In genomic region chr12:13142747-13143146, GRCh38 we compare ENCODE assay signal across 18 cellular contexts. TPM values are rescaled to one million over a fixed set of nuclear protein-coding genes. Genes with fewer than 3 reads are reported as not detected.
A peak's percentile ranks its signal among the peaks of the same experiment; 100 is the strongest.
DNase-seq lines count a peak whose midpoint lies in the region; ATAC-seq, FAIRE-seq and TF ChIP-seq lines count a peak whose summit lies in the region.
"Had no signal": no experiment of that assay in that cellular context is flagged by ENCODE, and none has a peak within 500 bp of the region (broad histone marks: within the 10 kb centered on the region; RNA-seq: fewer than 3 reads in every experiment).

No MANE protein-coding gene starts in this region.

- TF ChIP-seq POLR2A in esophagus muscularis mucosa (IDR thresholded peaks at IDR 0.05; ENCODE audit: low read depth) (no peak), gastrocnemius medialis (IDR thresholded peaks at IDR 0.05) (no peak)

- H3K27ac Mint-ChIP-seq in type B pancreatic cell = no peak overlapping the region
- no peak overlapping the region for H3K27ac Mint-ChIP-seq in T-helper 2 cell treated with Interferon-gamma antibody and Interleukin-4, amounts not matched to agents 5 μg/mL and 100 μg/mL, for 36 hours
- H3K27ac Mint-ChIP-seq: CD8-positive, alpha-beta T cell; H9; IgD-negative memory B cell had no signal

- peak; percentile 47 for ATAC-seq in left ventricle myocardium superior
- no peak for ATAC-seq in gastrocnemius medialis
- ATAC-seq in HG02571 (IDR thresholded peaks at IDR 0.05; ENCODE audit: unreplicated experiment) = no peak
- ATAC-seq: A549; CD8-positive, alpha-beta T cell had no signal

- H3K27ac ChIP-seq in esophagus muscularis mucosa (replicated peaks in 1 of 4) = no peak overlapping the region
- H3K27ac ChIP-seq in gastrocnemius medialis = no peak overlapping the region
- H3K27ac ChIP-seq: A549, C4-2B had no signal

- H3K4me1 Mint-ChIP-seq in type B pancreatic cell (ENCODE audit: unreplicated experiment) = peaks cover 12% of the 10 kb centered on the region
- H3K4me1 Mint-ChIP-seq in T-helper 2 cell treated with Interferon-gamma antibody and Interleukin-4, amounts not matched to agents 5 μg/mL and 100 μg/mL, for 36 hours (ENCODE audit: low read depth) = peaks cover 15% of the 10 kb centered on the region
- H3K4me1 Mint-ChIP-seq: H9 had no signal

- H3K36me3 ChIP-seq in bronchial epithelial cell (ENCODE audit: control insufficient read depth, insufficient read depth, low read length) (no peaks in the 10 kb centered on the region), esophagus muscularis mucosa (no peaks in the 10 kb centered on the region), gastrocnemius medialis (no peaks in the 10 kb centered on the region)
- H3K36me3 ChIP-seq: BE2C had no signal

- peaks cover 19% of the 10 kb centered on the region for H3K36me3 Mint-ChIP-seq in type B pancreatic cell
- H3K36me3 Mint-ChIP-seq in T-helper 2 cell treated with Interferon-gamma antibody and Interleukin-4, amounts not matched to agents 5 μg/mL and 100 μg/mL, for 36 hours (ENCODE audit: low read depth) = no peaks in the 10 kb centered on the region
- H3K36me3 Mint-ChIP-seq: CD8-positive, alpha-beta T cell; IgD-negative memory B cell had no signal

- peaks cover 15% of the 10 kb centered on the region for H3K9me3 Mint-ChIP-seq in type B pancreatic cell
- H3K9me3 Mint-ChIP-seq in T-helper 2 cell treated with Interferon-gamma antibody and Interleukin-4, amounts not matched to agents 5 μg/mL and 100 μg/mL, for 36 hours = no peaks in the 10 kb centered on the region
- H3K9me3 Mint-ChIP-seq: CD8-positive, alpha-beta T cell; H9 had no signal

- H3K4me3 Mint-ChIP-seq in type B pancreatic cell = no peak overlapping the region
- H3K4me3 Mint-ChIP-seq in T-helper 2 cell treated with Interferon-gamma antibody and Interleukin-4, amounts not matched to agents 5 μg/mL and 100 μg/mL, for 36 hours = no peak overlapping the region
- H3K4me3 Mint-ChIP-seq: CD8-positive, alpha-beta T cell; H9; IgD-negative memory B cell had no signal

- FAIRE-seq in bronchial epithelial cell (lab: Jason Lieb, UNC) = peak; percentile 32
- FAIRE-seq: A549, GM18507 had no signal

- TF ChIP-seq EP300 in esophagus muscularis mucosa (IDR thresholded peaks at IDR 0.05) = no peak

- no peak overlapping the region for H3K4me3 ChIP-seq in bronchial epithelial cell (ENCODE audit: low read depth, low read length)
- H3K4me3 ChIP-seq in esophagus muscularis mucosa = no peak overlapping the region
- H3K4me3 ChIP-seq in gastrocnemius medialis = no peak overlapping the region
- H3K4me3 ChIP-seq: A549 had no signal

- DNase-seq in bronchial epithelial cell (ENCODE audit: low read depth) (no peak), esophagus muscularis mucosa (ENCODE audit: extremely low spot score) (peak; percentile 72), left ventricle myocardium superior (no peak), gastrocnemius medialis (peak; percentile 19 to 34), type B pancreatic cell (ENCODE audit: extremely low spot score, unreplicated experiment) (no peak)
- no peak for DNase-seq in T-helper 2 cell treated with Interferon-gamma antibody and Interleukin-4, amounts not matched to agents 5 μg/mL and 100 μg/mL, for 36 hours (ENCODE audit: low spot score)
- DNase-seq: BE2C; Caco-2; CD8-positive, alpha-beta T cell; GOT3; H9 had no signal

- H3K4me1 ChIP-seq in esophagus muscularis mucosa = peaks cover 0 to 16% (median 4%) of the 10 kb centered on the region in 4 donors
- H3K4me1 ChIP-seq in gastrocnemius medialis = peaks cover 3 to 6% of the 10 kb centered on the region in 2 donors
- H3K4me1 ChIP-seq: A549, BE2C had no signal

- intact Hi-C loops in esophagus muscularis mucosa (cut with DNase I) (no loop called here), left ventricle myocardium superior (cut with micrococcal nuclease) (no loop called here), gastrocnemius medialis (cut with DNase I; ENCODE audit: low total_unique reads) (loop anchor here (10.0 kb wide), 1 partner anchor 52 kb away; the partner anchor contains the start of gene EMP1)

- no peak for TF ChIP-seq CTCF in bronchial epithelial cell (IDR thresholded peaks at IDR 0.05; ENCODE audit: insufficient read depth, low read length, severe bottlenecking)
- TF ChIP-seq CTCF in esophagus muscularis mucosa (IDR thresholded peaks at IDR 0.05) = no peak
- no peak for TF ChIP-seq CTCF in gastrocnemius medialis (IDR thresholded peaks at IDR 0.05 in 4 of 5, conservative IDR thresholded peaks at IDR 0.05 in 1 of 5)
- no peak for TF ChIP-seq CTCF in type B pancreatic cell (conservative IDR thresholded peaks at IDR 0.05)

- no peaks in the 10 kb centered on the region for H3K9me3 ChIP-seq in esophagus muscularis mucosa
- no peaks in the 10 kb centered on the region for H3K9me3 ChIP-seq in gastrocnemius medialis
- H3K9me3 ChIP-seq: A549, BE2C, Caco-2 had no signal

- H3K27me3 ChIP-seq in bronchial epithelial cell (ENCODE audit: control insufficient read depth, insufficient read depth, low read length) (no peaks in the 10 kb centered on the region), esophagus muscularis mucosa (no peaks in the 10 kb centered on the region), gastrocnemius medialis (no peaks in the 10 kb centered on the region)

- peaks cover 4% of the 10 kb centered on the region for H3K27me3 Mint-ChIP-seq in type B pancreatic cell
- H3K27me3 Mint-ChIP-seq in T-helper 2 cell treated with Interferon-gamma antibody and Interleukin-4, amounts not matched to agents 5 μg/mL and 100 μg/mL, for 36 hours (ENCODE audit: low read depth) = peaks cover 6% of the 10 kb centered on the region

- in situ Hi-C loops in gastrocnemius medialis (cut with MboI; ENCODE audit: low sequenced_read_pairs in 4 of 4) = no loop called here

- 87% methylated on average over 8 of the region's 8 CpGs for WGBS in esophagus muscularis mucosa

RNA-seq across cellular contexts. Expression of gene GSG1, which starts 39.3 kb away (rescaled TPM):
- total RNA-seq in bronchial epithelial cell = not detected in 2 replicates
- not detected for total RNA-seq in esophagus muscularis mucosa
- not detected for total RNA-seq in left ventricle myocardium superior
- not detected for total RNA-seq in gastrocnemius medialis
- total RNA-seq in type B pancreatic cell (ENCODE audit: low replicate concordance) = 0.36 and 2.0 TPM in 2 replicates
- total RNA-seq: Caco-2; CD8-positive, alpha-beta T cell; Daoy; HT1080 had no signal

RNA-seq across cellular contexts. Expression of gene EMP1, which starts 53.8 kb away (rescaled TPM):
- 15.6 and 21.3 TPM in 2 replicates for total RNA-seq in bronchial epithelial cell
- total RNA-seq in esophagus muscularis mucosa = 100 to 1,000 TPM in 1 of 4 donors, 10 to 100 TPM in 3; 42.8 to 425 (median 63.0) TPM
- 76.8 TPM for total RNA-seq in left ventricle myocardium superior
- total RNA-seq in gastrocnemius medialis = 100 to 1,000 TPM in 1 of 4 donors, 10 to 100 TPM in 3; 33.5 to 111 (median 73.6) TPM
- total RNA-seq in type B pancreatic cell (ENCODE audit: low replicate concordance) = 340 and 2,561 TPM in 2 replicates

Comparison
In these comparisons a context has a peak if more than half of its experiments do, and no peak if none do; other contexts are left out.
1. DNase-seq: peak in esophagus muscularis mucosa (single experiment) and gastrocnemius medialis (2 of 2); none in bronchial epithelial cell (single experiment), left ventricle myocardium superior (single experiment), type B pancreatic cell (single experiment) and T-helper 2 cell treated with Interferon-gamma antibody and Interleukin-4, amounts not matched to agents 5 μg/mL and 100 μg/mL, for 36 hours (single experiment).